27 cellular contexts compared by ENCODE assay signal in genomic region chr2:29582062-29582461, GRCh38.
"Had no signal": no experiment of that assay in that cellular context is flagged by ENCODE, and none has a peak within 500 bp of the region (broad histone marks: within the 10 kb centered on the region; RNA-seq: fewer than 3 reads in every experiment).

No MANE protein-coding gene starts in this region.

- H3K9me3 Mint-ChIP-seq: activated naive CD4-positive, alpha-beta T cell treated with anti-CD3 and anti-CD28 coated beads, Interleukin-2, amount 50 U/mL, for 72 hours; naive thymus-derived CD8-positive, alpha-beta T cell; neural crest cell had no signal

- H3K9me3 ChIP-seq: esophagus squamous epithelium, left lung, lower lobe of right lung, psoas muscle, suprapubic skin, tibial artery, upper lobe of right lung had no signal

- ATAC-seq: activated CD4-positive, alpha-beta T cell treated with anti-CD3 and anti-CD28 coated beads for 36 hours; activated CD8-positive, alpha-beta memory T cell treated with anti-CD3 and anti-CD28 coated beads, Interleukin-2, amount 10 ng/mL, durations not matched to agents 7 days and 5 days; activated CD8-positive, alpha-beta T cell treated with anti-CD3 and anti-CD28 coated beads, Interleukin-2, amount 10 ng/mL, durations not matched to agents 7 days and 5 days; activated naive CD4-positive, alpha-beta T cell treated with anti-CD3 and anti-CD28 coated beads, Interleukin-2, amount 50 U/mL, for 72 hours; left lung; lower lobe of right lung; naive thymus-derived CD8-positive, alpha-beta T cell; psoas muscle; upper lobe of right lung had no signal

- H3K4me2 ChIP-seq: smooth muscle cell had no signal

- H3K4me3 Mint-ChIP-seq: activated CD4-positive, alpha-beta T cell treated with anti-CD3 and anti-CD28 coated beads for 36 hours; activated CD8-positive, alpha-beta memory T cell treated with anti-CD3 and anti-CD28 coated beads, Interleukin-2, amount 10 ng/mL, durations not matched to agents 7 days and 5 days; activated CD8-positive, alpha-beta T cell treated with anti-CD3 and anti-CD28 coated beads, Interleukin-2, amount 10 ng/mL, durations not matched to agents 7 days and 5 days; naive thymus-derived CD8-positive, alpha-beta T cell; neural crest cell had no signal

- H3K79me2 ChIP-seq: parathyroid adenoma had no signal

- H3K27me3 Mint-ChIP-seq: activated CD4-positive, alpha-beta T cell treated with anti-CD3 and anti-CD28 coated beads for 36 hours had no signal

- H3K27ac ChIP-seq: esophagus squamous epithelium, left lung, lower lobe of right lung, parathyroid adenoma, psoas muscle, suprapubic skin, tibial artery, upper lobe of right lung had no signal

- H3K4me3 ChIP-seq: esophagus squamous epithelium, left lung, lower lobe of right lung, psoas muscle, smooth muscle cell, suprapubic skin, tibial artery, upper lobe of right lung had no signal

- H3K27ac Mint-ChIP-seq: activated CD4-positive, alpha-beta T cell treated with anti-CD3 and anti-CD28 coated beads for 36 hours; activated CD8-positive, alpha-beta memory T cell treated with anti-CD3 and anti-CD28 coated beads, Interleukin-2, amount 10 ng/mL, durations not matched to agents 7 days and 5 days; activated CD8-positive, alpha-beta T cell treated with anti-CD3 and anti-CD28 coated beads, Interleukin-2, amount 10 ng/mL, durations not matched to agents 7 days and 5 days; activated naive CD4-positive, alpha-beta T cell treated with anti-CD3 and anti-CD28 coated beads, Interleukin-2, amount 50 U/mL, for 72 hours; naive thymus-derived CD8-positive, alpha-beta T cell had no signal

- H3K36me3 ChIP-seq: esophagus squamous epithelium, left lung, lower lobe of right lung, suprapubic skin, tibial artery, upper lobe of right lung had no signal

- H3K4me1 Mint-ChIP-seq: activated CD4-positive, alpha-beta T cell treated with anti-CD3 and anti-CD28 coated beads for 36 hours; activated CD8-positive, alpha-beta memory T cell treated with anti-CD3 and anti-CD28 coated beads, Interleukin-2, amount 10 ng/mL, durations not matched to agents 7 days and 5 days; naive thymus-derived CD8-positive, alpha-beta T cell had no signal

- H2AFZ ChIP-seq: parathyroid adenoma had no signal

- H3K36me3 Mint-ChIP-seq: activated CD8-positive, alpha-beta memory T cell treated with anti-CD3 and anti-CD28 coated beads, Interleukin-2, amount 10 ng/mL, durations not matched to agents 7 days and 5 days; activated naive CD4-positive, alpha-beta T cell treated with anti-CD3 and anti-CD28 coated beads, Interleukin-2, amount 50 U/mL, for 72 hours; naive thymus-derived CD8-positive, alpha-beta T cell had no signal

- H3K4me1 ChIP-seq: esophagus squamous epithelium, left lung, lower lobe of right lung, parathyroid adenoma, psoas muscle, suprapubic skin, tibial artery, upper lobe of right lung had no signal

- DNase-seq: activated CD4-positive, alpha-beta T cell treated with anti-CD3 and anti-CD28 coated beads for 36 hours; activated CD4-positive, CD25-positive, alpha-beta regulatory T cell; activated CD8-positive, alpha-beta memory T cell treated with anti-CD3 and anti-CD28 coated beads, Interleukin-2, amount 10 ng/mL, durations not matched to agents 7 days and 5 days; activated CD8-positive, alpha-beta T cell treated with anti-CD3 and anti-CD28 coated beads, Interleukin-2, amount 10 ng/mL, durations not matched to agents 7 days and 5 days; activated naive CD4-positive, alpha-beta T cell; activated T-cell treated with anti-CD3 and anti-CD28 coated beads, Interleukin-2, amount 50 U/mL, for 48 hours; anterior cingulate cortex; dermis blood vessel endothelial cell; effector CD4-positive, alpha-beta T cell; esophagus squamous epithelium; foreskin melanocyte; glutamatergic neuron; left lung; lower lobe of right lung; mesenchymal stem cell; naive thymus-derived CD8-positive, alpha-beta T cell; nucleus accumbens; psoas muscle; stimulated activated CD4-positive, alpha-beta T cell treated with anti-CD3 and anti-CD28 coated beads, Interleukin-2, amount 100 ng/mL, for 24 hours; stimulated activated naive CD4-positive, alpha-beta T cell; tibial artery; upper lobe of right lung had no signal
